28 cellular contexts compared by ENCODE assay signal in genomic region chr10:95504187-95504800, GRCh38. TPM values are rescaled to one million over a fixed set of nuclear protein-coding genes. Genes with fewer than 3 reads are reported as not detected.
DNase-seq lines count a peak whose midpoint lies in the region; ATAC-seq and TF ChIP-seq lines count a peak whose summit lies in the region.
"Had no signal": no experiment of that assay in that cellular context is flagged by ENCODE, and none has a peak within 500 bp of the region (broad histone marks: within the 10 kb centered on the region; RNA-seq: fewer than 3 reads in every experiment).

No MANE protein-coding gene starts in this region.

- H2BK5ac ChIP-seq in neuronal stem cell (ENCODE audit: low read length) = no peak overlapping the region

- H3K18ac ChIP-seq in neuronal stem cell (ENCODE audit: low read length) = no peak overlapping the region

- peaks cover 5% of the 10 kb centered on the region for H3K36me3 ChIP-seq in left ventricle myocardium inferior
- no peaks in the 10 kb centered on the region for H3K36me3 ChIP-seq in neuronal stem cell (replicated peaks in 1 of 2; ENCODE audit: control insufficient read depth in 2 of 2, insufficient read depth in 2 of 2, low read length in 2 of 2)
- H3K36me3 ChIP-seq: BE2C, HAP-1, neural progenitor cell, tibial nerve had no signal

- WGBS in neuronal stem cell (ENCODE audit: extremely low coverage in 2 of 2, insufficient read length in 2 of 2, insufficient replicate concordance in 1 of 2), 2 donors = no CpG with 5 or more reads among the region's 5 CpGs

- no peak for TF ChIP-seq CTCF in left ventricle myocardium inferior (IDR thresholded peaks at IDR 0.05; ENCODE audit: borderline replicate concordance)
- no peak for TF ChIP-seq CTCF in foreskin fibroblast (IDR thresholded peaks at IDR 0.05; ENCODE audit: low read depth, low read length)

- H2BK120ac ChIP-seq in neuronal stem cell (ENCODE audit: low read depth, low read length) = no peak overlapping the region

- no peak overlapping the region for H3K4ac ChIP-seq in neuronal stem cell (ENCODE audit: low read length)

- ATAC-seq in Right ventricle myocardium superior (ENCODE audit: poor library complexity) = no peak
- no peak for ATAC-seq in GM18909 (IDR thresholded peaks at IDR 0.05; ENCODE audit: poor library complexity, unreplicated experiment)
- ATAC-seq: A549; stimulated activated memory B cell treated with anti-CD40 and anti-IgM and Interleukin-4, amounts not matched to agents 10 μg/mL and 1 μg/mL and 100 μg/mL, for 72 hours had no signal

- H3K27ac ChIP-seq in left ventricle myocardium inferior (replicated peaks) (peak overlapping the region; percentile 87), neuronal stem cell (replicated peaks; ENCODE audit: low read length) (no peak overlapping the region)
- H3K27ac ChIP-seq: A549, neural progenitor cell had no signal

- intact Hi-C loops in left ventricle myocardium inferior (cut with micrococcal nuclease) (no loop called here), Right ventricle myocardium superior (cut with DNase I) (no loop called here)

- H3K4me1 ChIP-seq in left ventricle myocardium inferior (peaks cover 100% of the 10 kb centered on the region), neuronal stem cell (ENCODE audit: control insufficient read depth in 2 of 2, insufficient read depth in 1 of 2, low read depth in 1 of 2, low read length in 2 of 2) (peaks cover 4 to 16% of the 10 kb centered on the region in 2 donors)
- H3K4me1 ChIP-seq: A549, BE2C, HAP-1 had no signal

- no peaks in the 10 kb centered on the region for H3K9me3 ChIP-seq in left ventricle myocardium inferior (replicated peaks)
- H3K9me3 ChIP-seq in neuronal stem cell (replicated peaks in 1 of 2; ENCODE audit: control insufficient read depth in 2 of 2, insufficient read depth in 1 of 2, low read depth in 1 of 2, low read length in 2 of 2) = no peaks in the 10 kb centered on the region
- H3K9me3 ChIP-seq: A549, BE2C, HAP-1, tibial nerve had no signal

- DNase-seq in left ventricle myocardium inferior (no peak), Right ventricle myocardium superior (no peak), erythroblast (lab: John Stamatoyannopoulos, UW) (peak; percentile 83 to 90), neuronal stem cell (ENCODE audit: low spot score) (no peak), RKO (ENCODE audit: low spot score) (no peak), cerebellum (ENCODE audit: low spot score) (no peak), foreskin fibroblast (no peak)
- DNase-seq: activated CD4-positive, alpha-beta T cell treated with anti-CD3 and anti-CD28 coated beads for 1 hour; activated naive CD4-positive, alpha-beta T cell treated with anti-CD3 and anti-CD28 coated beads for 36 hours; activated T-cell treated with anti-CD3 and anti-CD28 coated beads, Interleukin-2, amount 50 U/mL, for 48 hours; amniotic stem cell; BE2C; effector memory CD4-positive, alpha-beta T cell; GF-D8; immature natural killer cell; KBM-7; MV-4-11; NCI-H2171; NCI-H524 treated with DMSO at 0.1 percent for 48 hours; T-helper 9 cell had no signal

- no peak overlapping the region for H3K9ac ChIP-seq in neuronal stem cell (ENCODE audit: low read depth, low read length, poor library complexity)
- H3K9ac ChIP-seq: neural progenitor cell had no signal

- no peak overlapping the region for H2BK12ac ChIP-seq in neuronal stem cell (ENCODE audit: low read length)

- H4K8ac ChIP-seq in neuronal stem cell (ENCODE audit: low read depth, low read length) = no peak overlapping the region

- H3K4me2 ChIP-seq in neuronal stem cell (ENCODE audit: insufficient read depth, low read length, poor library complexity, severe bottlenecking) = no peak overlapping the region
- H3K4me2 ChIP-seq: A549, hepatocyte, smooth muscle cell had no signal

- H3K79me1 ChIP-seq in neuronal stem cell (ENCODE audit: low read depth, low read length) = no peaks in the 10 kb centered on the region

- H3K27me3 ChIP-seq in left ventricle myocardium inferior (ENCODE audit: low read depth) (no peaks in the 10 kb centered on the region), neuronal stem cell (ENCODE audit: control insufficient read depth in 3 of 3, insufficient read depth in 3 of 3, low read depth in 1 of 3, low read length in 3 of 3) (no peaks in the 10 kb centered on the region)
- H3K27me3 ChIP-seq: BE2C, hepatocyte, neural progenitor cell, tibial nerve had no signal

- H2BK15ac ChIP-seq in neuronal stem cell (ENCODE audit: low read length) = peak overlapping the region; percentile 15

- H4K91ac ChIP-seq in neuronal stem cell (ENCODE audit: low read depth, low read length, poor library complexity) = no peak overlapping the region

- no peak overlapping the region for H2AFZ ChIP-seq in neuronal stem cell (ENCODE audit: low read length)
- H2AFZ ChIP-seq: hepatocyte had no signal

- no peak overlapping the region for H3K23ac ChIP-seq in neuronal stem cell (ENCODE audit: low read depth, low read length, poor library complexity)

- TF ChIP-seq POLR2A in erythroblast (IDR thresholded peaks at IDR 0.05; ENCODE audit: low read length) = no peak

- H3K4me3 ChIP-seq in left ventricle myocardium inferior = no peak overlapping the region
- no peak overlapping the region for H3K4me3 ChIP-seq in neuronal stem cell (ENCODE audit: low read length in 2 of 2)
- H3K4me3 ChIP-seq in foreskin fibroblast (ENCODE audit: low read depth in 1 of 2, low read length in 2 of 2) = no peak overlapping the region
- H3K4me3 ChIP-seq: A549, HAP-1, hepatocyte, neural progenitor cell, smooth muscle cell, tibial nerve had no signal

- H3K14ac ChIP-seq in neuronal stem cell (ENCODE audit: low read length) = no peak overlapping the region

- no peak overlapping the region for H2AK5ac ChIP-seq in neuronal stem cell (ENCODE audit: low read depth, low read length)

RNA-seq across cellular contexts. Expression of gene SORBS1, which starts 56.9 kb away (rescaled TPM):
- total RNA-seq in left ventricle myocardium inferior (896 TPM), Right ventricle myocardium superior (697 TPM), cerebellum (114 TPM)
- 10.1 TPM for polyA plus RNA-seq in neuronal stem cell (2013, experiment 1 of 2)
- 9.4 TPM for polyA plus RNA-seq in neuronal stem cell (2013, experiment 2 of 2)

Comparison
In these comparisons a context has a peak if more than half of its experiments do, and no peak if none do; other contexts are left out.
1. DNase-seq: peak in erythroblast (2 of 2); none in left ventricle myocardium inferior (single experiment), Right ventricle myocardium superior (single experiment), neuronal stem cell (single experiment), RKO (single experiment), cerebellum (single experiment) and foreskin fibroblast (0 of 2).